In the genomic region with DNA sequence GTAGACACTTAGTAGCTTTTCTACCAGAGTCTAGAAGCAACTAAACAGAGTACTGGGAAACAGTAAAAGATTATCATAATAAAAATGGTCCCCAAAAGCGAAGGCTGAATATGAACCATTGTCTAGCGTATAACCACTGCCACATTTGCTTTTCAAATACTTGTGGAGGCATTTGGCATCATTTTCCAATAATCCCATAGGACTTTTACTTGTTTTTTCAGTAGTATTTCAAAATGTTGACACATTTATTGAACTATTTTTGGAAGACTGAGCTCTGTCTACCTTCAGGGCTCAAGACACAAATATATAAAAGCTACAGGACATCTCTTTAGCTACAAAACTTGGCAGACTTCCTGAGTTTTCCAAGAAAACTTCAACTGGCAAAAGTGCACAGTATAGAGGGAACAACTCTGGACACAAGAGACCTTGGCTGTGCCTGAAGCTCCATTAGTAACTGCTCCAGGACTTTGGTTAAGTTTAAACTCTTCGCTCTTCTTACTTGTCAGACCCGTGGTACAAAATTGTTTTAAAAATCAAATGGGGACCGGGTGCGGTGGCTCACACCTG, we compare ENCODE assay signal across 1 cellular context.
TF ChIP-seq lines count a peak whose summit lies in the region.

No MANE protein-coding gene starts in this region.

TF ChIP-seq in HepG2, 621 proteins besides CTCF, POLR2A, EP300 and RAD21:
- TF ChIP-seq ZNF775 (CRISPR knock-in tag; IDR thresholded peaks at IDR 0.05; ENCODE audit: borderline replicate concordance) (no peak), ZNF777 (CRISPR knock-in tag; IDR thresholded peaks at IDR 0.05) (no peak), ZNF510 (CRISPR knock-in tag; IDR thresholded peaks at IDR 0.05; ENCODE audit: low read depth) (no peak), ZFP37 (CRISPR knock-in tag; IDR thresholded peaks at IDR 0.05; ENCODE audit: borderline replicate concordance) (no peak), SP4 (CRISPR knock-in tag; IDR thresholded peaks at IDR 0.05) (no peak), RFX5 (IDR thresholded peaks at IDR 0.05; ENCODE audit: low read depth, low read length) (no peak), ATF7-NPFF (CRISPR knock-in tag; IDR thresholded peaks at IDR 0.05; ENCODE audit: low read depth) (no peak), IKZF4 (CRISPR knock-in tag; IDR thresholded peaks at IDR 0.05; ENCODE audit: borderline replicate concordance, low read depth, not compliant biosample characterization) (no peak), ZSCAN29 (CRISPR knock-in tag; conservative IDR thresholded peaks at IDR 0.05) (no peak), JUND (CRISPR knock-in tag; IDR thresholded peaks at IDR 0.05) (no peak), CBFB (CRISPR knock-in tag; IDR thresholded peaks at IDR 0.05) (no peak), ARNTL (CRISPR knock-in tag; IDR thresholded peaks at IDR 0.05) (no peak), KDM4B (CRISPR knock-in tag; IDR thresholded peaks at IDR 0.05) (no peak)
- TF ChIP-seq, protein P1, sequence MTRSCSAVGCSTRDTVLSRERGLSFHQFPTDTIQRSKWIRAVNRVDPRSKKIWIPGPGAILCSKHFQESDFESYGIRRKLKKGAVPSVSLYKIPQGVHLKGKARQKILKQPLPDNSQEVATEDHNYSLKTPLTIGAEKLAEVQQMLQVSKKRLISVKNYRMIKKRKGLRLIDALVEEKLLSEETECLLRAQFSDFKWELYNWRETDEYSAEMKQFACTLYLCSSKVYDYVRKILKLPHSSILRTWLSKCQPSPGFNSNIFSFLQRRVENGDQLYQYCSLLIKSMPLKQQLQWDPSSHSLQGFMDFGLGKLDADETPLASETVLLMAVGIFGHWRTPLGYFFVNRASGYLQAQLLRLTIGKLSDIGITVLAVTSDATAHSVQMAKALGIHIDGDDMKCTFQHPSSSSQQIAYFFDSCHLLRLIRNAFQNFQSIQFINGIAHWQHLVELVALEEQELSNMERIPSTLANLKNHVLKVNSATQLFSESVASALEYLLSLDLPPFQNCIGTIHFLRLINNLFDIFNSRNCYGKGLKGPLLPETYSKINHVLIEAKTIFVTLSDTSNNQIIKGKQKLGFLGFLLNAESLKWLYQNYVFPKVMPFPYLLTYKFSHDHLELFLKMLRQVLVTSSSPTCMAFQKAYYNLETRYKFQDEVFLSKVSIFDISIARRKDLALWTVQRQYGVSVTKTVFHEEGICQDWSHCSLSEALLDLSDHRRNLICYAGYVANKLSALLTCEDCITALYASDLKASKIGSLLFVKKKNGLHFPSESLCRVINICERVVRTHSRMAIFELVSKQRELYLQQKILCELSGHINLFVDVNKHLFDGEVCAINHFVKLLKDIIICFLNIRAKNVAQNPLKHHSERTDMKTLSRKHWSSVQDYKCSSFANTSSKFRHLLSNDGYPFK (CRISPR knock-in tag; IDR thresholded peaks at IDR 0.05; ENCODE audit: borderline replicate concordance) = no peak
- TF ChIP-seq, protein P2, sequence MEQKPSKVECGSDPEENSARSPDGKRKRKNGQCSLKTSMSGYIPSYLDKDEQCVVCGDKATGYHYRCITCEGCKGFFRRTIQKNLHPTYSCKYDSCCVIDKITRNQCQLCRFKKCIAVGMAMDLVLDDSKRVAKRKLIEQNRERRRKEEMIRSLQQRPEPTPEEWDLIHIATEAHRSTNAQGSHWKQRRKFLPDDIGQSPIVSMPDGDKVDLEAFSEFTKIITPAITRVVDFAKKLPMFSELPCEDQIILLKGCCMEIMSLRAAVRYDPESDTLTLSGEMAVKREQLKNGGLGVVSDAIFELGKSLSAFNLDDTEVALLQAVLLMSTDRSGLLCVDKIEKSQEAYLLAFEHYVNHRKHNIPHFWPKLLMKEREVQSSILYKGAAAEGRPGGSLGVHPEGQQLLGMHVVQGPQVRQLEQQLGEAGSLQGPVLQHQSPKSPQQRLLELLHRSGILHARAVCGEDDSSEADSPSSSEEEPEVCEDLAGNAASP (CRISPR knock-in tag; IDR thresholded peaks at IDR 0.05; ENCODE audit: borderline replicate concordance) = no peak
- TF ChIP-seq, protein P3, sequence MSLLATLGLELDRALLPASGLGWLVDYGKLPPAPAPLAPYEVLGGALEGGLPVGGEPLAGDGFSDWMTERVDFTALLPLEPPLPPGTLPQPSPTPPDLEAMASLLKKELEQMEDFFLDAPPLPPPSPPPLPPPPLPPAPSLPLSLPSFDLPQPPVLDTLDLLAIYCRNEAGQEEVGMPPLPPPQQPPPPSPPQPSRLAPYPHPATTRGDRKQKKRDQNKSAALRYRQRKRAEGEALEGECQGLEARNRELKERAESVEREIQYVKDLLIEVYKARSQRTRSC (CRISPR knock-in tag; IDR thresholded peaks at IDR 0.05; ENCODE audit: low read depth) = no peak
- TF ChIP-seq, protein P4, sequence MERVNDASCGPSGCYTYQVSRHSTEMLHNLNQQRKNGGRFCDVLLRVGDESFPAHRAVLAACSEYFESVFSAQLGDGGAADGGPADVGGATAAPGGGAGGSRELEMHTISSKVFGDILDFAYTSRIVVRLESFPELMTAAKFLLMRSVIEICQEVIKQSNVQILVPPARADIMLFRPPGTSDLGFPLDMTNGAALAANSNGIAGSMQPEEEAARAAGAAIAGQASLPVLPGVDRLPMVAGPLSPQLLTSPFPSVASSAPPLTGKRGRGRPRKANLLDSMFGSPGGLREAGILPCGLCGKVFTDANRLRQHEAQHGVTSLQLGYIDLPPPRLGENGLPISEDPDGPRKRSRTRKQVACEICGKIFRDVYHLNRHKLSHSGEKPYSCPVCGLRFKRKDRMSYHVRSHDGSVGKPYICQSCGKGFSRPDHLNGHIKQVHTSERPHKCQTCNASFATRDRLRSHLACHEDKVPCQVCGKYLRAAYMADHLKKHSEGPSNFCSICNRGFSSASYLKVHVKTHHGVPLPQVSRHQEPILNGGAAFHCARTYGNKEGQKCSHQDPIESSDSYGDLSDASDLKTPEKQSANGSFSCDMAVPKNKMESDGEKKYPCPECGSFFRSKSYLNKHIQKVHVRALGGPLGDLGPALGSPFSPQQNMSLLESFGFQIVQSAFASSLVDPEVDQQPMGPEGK (CRISPR knock-in tag; IDR thresholded peaks at IDR 0.05) = no peak
